ENCODE assay signal across 24 cellular contexts in the genomic region with DNA sequence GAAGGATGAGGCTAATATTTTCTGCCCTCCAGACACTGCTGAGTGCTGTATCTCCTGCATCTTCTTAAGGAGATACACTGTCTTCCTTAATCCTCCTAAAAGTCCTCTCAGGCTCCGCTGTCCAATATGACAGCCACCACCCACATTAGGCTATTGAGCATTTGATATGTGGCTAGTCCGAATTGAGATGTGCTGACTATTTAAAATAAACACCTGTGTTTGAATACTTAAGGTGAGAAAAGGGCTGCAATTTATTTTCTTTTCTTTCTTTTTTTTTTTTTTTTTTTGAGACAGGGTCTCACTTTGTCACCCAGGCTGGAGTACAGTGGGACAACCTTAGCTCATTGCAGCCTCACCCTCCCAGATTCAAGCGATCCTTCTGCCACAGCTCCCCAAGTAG. TPM values are rescaled to one million over a fixed set of nuclear protein-coding genes. Genes with fewer than 3 reads are reported as not detected.
DNase-seq lines count a peak whose midpoint lies in the region; ATAC-seq and TF ChIP-seq lines count a peak whose summit lies in the region.
"Had no signal": no experiment of that assay in that cellular context is flagged by ENCODE, and none has a peak within 500 bp of the region (broad histone marks: within the 10 kb centered on the region; RNA-seq: fewer than 3 reads in every experiment).

No MANE protein-coding gene starts in this region.

- peaks cover 77% of the 10 kb centered on the region for H3K36me3 Mint-ChIP-seq in activated T-cell treated with anti-CD3 and anti-CD28 coated beads, Interleukin-2, amount 50 U/mL, for 24 hours (ENCODE audit: low read depth)
- peaks cover 3% of the 10 kb centered on the region for H3K36me3 Mint-ChIP-seq in activated naive CD8-positive, alpha-beta T cell
- H3K36me3 Mint-ChIP-seq in mesothelial cell of epicardium = peaks cover 10% of the 10 kb centered on the region
- H3K36me3 Mint-ChIP-seq in stimulated activated naive B cell treated with anti-CD40 and anti-IgM and Interleukin-4, amounts not matched to agents 10 μg/mL and 1 μg/mL and 100 μg/mL, for 72 hours = peaks cover 46 to 54% of the 10 kb centered on the region in 2 donors

- H3K4me3 Mint-ChIP-seq in activated T-cell treated with anti-CD3 and anti-CD28 coated beads, Interleukin-2, amount 50 U/mL, for 24 hours = no peak overlapping the region
- no peak overlapping the region for H3K4me3 Mint-ChIP-seq in activated naive CD8-positive, alpha-beta T cell
- H3K4me3 Mint-ChIP-seq in mesothelial cell of epicardium = peak overlapping the region; percentile 6
- H3K4me3 Mint-ChIP-seq in stimulated activated naive B cell treated with anti-CD40 and anti-IgM and Interleukin-4, amounts not matched to agents 10 μg/mL and 1 μg/mL and 100 μg/mL, for 72 hours = no peak overlapping the region
- H3K4me3 Mint-ChIP-seq: activated CD4-positive, alpha-beta memory T cell treated with anti-CD3 and anti-CD28 coated beads for 36 hours; stimulated activated naive CD8-positive, alpha-beta T cell treated with anti-CD3 and anti-CD28 coated beads, Interleukin-15, Interleukin-2, amounts not matched to agents 100 ng/mL and 50 ng/mL, for 24 hours had no signal

- no peaks in the 10 kb centered on the region for H3K9me3 Mint-ChIP-seq in activated T-cell treated with anti-CD3 and anti-CD28 coated beads, Interleukin-2, amount 50 U/mL, for 24 hours
- H3K9me3 Mint-ChIP-seq in activated naive CD8-positive, alpha-beta T cell (ENCODE audit: low read depth) = no peaks in the 10 kb centered on the region
- H3K9me3 Mint-ChIP-seq in mesothelial cell of epicardium = no peaks in the 10 kb centered on the region
- H3K9me3 Mint-ChIP-seq in stimulated activated naive B cell treated with anti-CD40 and anti-IgM and Interleukin-4, amounts not matched to agents 10 μg/mL and 1 μg/mL and 100 μg/mL, for 72 hours = no peaks in the 10 kb centered on the region
- H3K9me3 Mint-ChIP-seq: activated CD4-positive, alpha-beta memory T cell treated with anti-CD3 and anti-CD28 coated beads for 36 hours; stimulated activated naive CD8-positive, alpha-beta T cell treated with anti-CD3 and anti-CD28 coated beads, Interleukin-15, Interleukin-2, amounts not matched to agents 100 ng/mL and 50 ng/mL, for 24 hours; T-cell had no signal

- no peaks in the 10 kb centered on the region for H3K27me3 Mint-ChIP-seq in activated T-cell treated with anti-CD3 and anti-CD28 coated beads, Interleukin-2, amount 50 U/mL, for 24 hours
- H3K27me3 Mint-ChIP-seq in activated naive CD8-positive, alpha-beta T cell = no peaks in the 10 kb centered on the region
- no peaks in the 10 kb centered on the region for H3K27me3 Mint-ChIP-seq in mesothelial cell of epicardium (ENCODE audit: low read depth)
- H3K27me3 Mint-ChIP-seq in stimulated activated naive B cell treated with anti-CD40 and anti-IgM and Interleukin-4, amounts not matched to agents 10 μg/mL and 1 μg/mL and 100 μg/mL, for 72 hours = no peaks in the 10 kb centered on the region
- H3K27me3 Mint-ChIP-seq: activated CD4-positive, alpha-beta memory T cell treated with anti-CD3 and anti-CD28 coated beads for 36 hours; stimulated activated naive CD8-positive, alpha-beta T cell treated with anti-CD3 and anti-CD28 coated beads, Interleukin-15, Interleukin-2, amounts not matched to agents 100 ng/mL and 50 ng/mL, for 24 hours; T-cell had no signal

- no peak for DNase-seq in activated T-cell treated with anti-CD3 and anti-CD28 coated beads, Interleukin-2, amount 50 U/mL, for 24 hours
- no peak for DNase-seq in activated T-cell treated with anti-CD3 and anti-CD28 coated beads, Interleukin-2, amount 50 U/mL, for 48 hours
- DNase-seq in mesothelial cell of epicardium (ENCODE audit: low spot score in 2 of 2, unreplicated experiment in 2 of 2) (no peak), NCI-H524 treated with DMSO at 0.1 percent for 48 hours (lab: John Stamatoyannopoulos, UW) (no peak), cortex of kidney (lab: John Stamatoyannopoulos, UW) (no peak), SK-N-DZ (ENCODE audit: low spot score) (no peak)
- no peak for DNase-seq in stimulated activated naive B cell treated with anti-CD40 and anti-IgM and Interleukin-4, amounts not matched to agents 10 μg/mL and 1 μg/mL and 100 μg/mL, for 72 hours
- DNase-seq: activated CD4-positive, alpha-beta memory T cell treated with anti-CD3 and anti-CD28 coated beads for 36 hours; activated effector memory CD4-positive, alpha-beta T cell treated with anti-CD3 and anti-CD28 coated beads, Interleukin-2, amount 50 U/mL, for 16 hours; DMS53; effector CD4-positive, alpha-beta T cell; erythroblast; GDM1; head of caudate nucleus; KBM-7; mucosa of descending colon; NCI-H2081; NCI-H226; occipital lobe; SJCRH30; T-cell; uterus had no signal

- TF ChIP-seq CTCF in mesothelial cell of epicardium (IDR thresholded peaks at IDR 0.05; ENCODE audit: unreplicated experiment) = no peak

- ATAC-seq in stimulated activated naive B cell treated with anti-CD40 and anti-IgM and Interleukin-4, amounts not matched to agents 10 μg/mL and 1 μg/mL and 100 μg/mL, for 72 hours (replicated peaks) = no peak
- ATAC-seq: mucosa of descending colon, T-cell had no signal

- peak overlapping the region; percentile 64 for H3K27ac Mint-ChIP-seq in activated T-cell treated with anti-CD3 and anti-CD28 coated beads, Interleukin-2, amount 50 U/mL, for 24 hours
- peak overlapping the region; percentile 67 for H3K27ac Mint-ChIP-seq in activated naive CD8-positive, alpha-beta T cell
- H3K27ac Mint-ChIP-seq in mesothelial cell of epicardium = peak overlapping the region; percentile 10
- H3K27ac Mint-ChIP-seq in stimulated activated naive B cell treated with anti-CD40 and anti-IgM and Interleukin-4, amounts not matched to agents 10 μg/mL and 1 μg/mL and 100 μg/mL, for 72 hours = peak overlapping the region; percentile 42
- H3K27ac Mint-ChIP-seq: stimulated activated naive CD8-positive, alpha-beta T cell treated with anti-CD3 and anti-CD28 coated beads, Interleukin-15, Interleukin-2, amounts not matched to agents 100 ng/mL and 50 ng/mL, for 24 hours had no signal

- peaks cover 57% of the 10 kb centered on the region for H3K4me1 Mint-ChIP-seq in activated T-cell treated with anti-CD3 and anti-CD28 coated beads, Interleukin-2, amount 50 U/mL, for 24 hours (ENCODE audit: low read depth)
- peaks cover 46% of the 10 kb centered on the region for H3K4me1 Mint-ChIP-seq in activated naive CD8-positive, alpha-beta T cell (ENCODE audit: low read depth)
- peaks cover 19% of the 10 kb centered on the region for H3K4me1 Mint-ChIP-seq in mesothelial cell of epicardium
- H3K4me1 Mint-ChIP-seq in stimulated activated naive B cell treated with anti-CD40 and anti-IgM and Interleukin-4, amounts not matched to agents 10 μg/mL and 1 μg/mL and 100 μg/mL, for 72 hours = peaks cover 51 to 86% of the 10 kb centered on the region in 2 donors

RNA-seq across cellular contexts. Expression of a gene that starts 3.1 kb away (rescaled TPM):
- total RNA-seq in mesothelial cell of epicardium = 108 to 113 TPM (median 112 TPM) in 3 replicates
- 48.0 and 48.5 TPM in 2 replicates for polyA plus RNA-seq in SK-N-DZ (2014; cell fraction: cytosol; rRNA removed)
- 254 and 277 TPM in 2 replicates for polyA plus RNA-seq in SK-N-DZ (2014; cell fraction: nucleus; rRNA removed)

RNA-seq across cellular contexts. Expression of a gene that starts 12.0 kb away (rescaled TPM):
- 62.8 to 68.3 TPM (median 64.4 TPM) in 3 replicates for total RNA-seq in mesothelial cell of epicardium
- polyA plus RNA-seq in SK-N-DZ (2014; cell fraction: cytosol; rRNA removed) = 5.8 and 7.1 TPM in 2 replicates
- polyA plus RNA-seq in SK-N-DZ (2014; cell fraction: nucleus; rRNA removed) = 1.8 and 4.9 TPM in 2 replicates

RNA-seq across cellular contexts. Expression of a gene that starts 12.5 kb away (rescaled TPM):
- 38.7 to 43.0 TPM (median 39.9 TPM) in 3 replicates for total RNA-seq in mesothelial cell of epicardium
- polyA plus RNA-seq in SK-N-DZ (2014; cell fraction: cytosol; rRNA removed) = 107 and 170 TPM in 2 replicates
- polyA plus RNA-seq in SK-N-DZ (2014; cell fraction: nucleus; rRNA removed) = 81.3 and 118 TPM in 2 replicates

RNA-seq across cellular contexts. Expression of a gene that starts 12.8 kb away (rescaled TPM):
- 46.2 to 53.6 TPM (median 52.0 TPM) in 3 replicates for total RNA-seq in mesothelial cell of epicardium
- 105 and 106 TPM in 2 replicates for polyA plus RNA-seq in SK-N-DZ (2014; cell fraction: cytosol; rRNA removed)
- polyA plus RNA-seq in SK-N-DZ (2014; cell fraction: nucleus; rRNA removed) = 200 and 246 TPM in 2 replicates

RNA-seq across cellular contexts. Expression of a gene that starts 15.7 kb away (rescaled TPM):
- total RNA-seq in mesothelial cell of epicardium = 33.2 to 36.0 TPM (median 35.8 TPM) in 3 replicates
- polyA plus RNA-seq in SK-N-DZ (2014; cell fraction: cytosol; rRNA removed) = 9.8 and 11.2 TPM in 2 replicates
- polyA plus RNA-seq in SK-N-DZ (2014; cell fraction: nucleus; rRNA removed) = 4.3 and 8.8 TPM in 2 replicates

Comparison
In these comparisons a context has a peak if more than half of its experiments do, and no peak if none do; other contexts are left out.
1. H3K27ac Mint-ChIP-seq: peak in every context shown above with its lines; median percentile 67 in activated naive CD8-positive, alpha-beta T cell; 64 in activated T-cell treated with anti-CD3 and anti-CD28 coated beads, Interleukin-2, amount 50 U/mL, for 24 hours; 42 in stimulated activated naive B cell treated with anti-CD40 and anti-IgM and Interleukin-4, amounts not matched to agents 10 μg/mL and 1 μg/mL and 100 μg/mL, for 72 hours; 10 in mesothelial cell of epicardium.